ENCODE assay signal across 21 cellular contexts in genomic region chr3:64002248-64002647, GRCh38. TPM values are rescaled to one million over a fixed set of nuclear protein-coding genes. Genes with fewer than 3 reads are reported as not detected.
DNase-seq lines count a peak whose midpoint lies in the region; ATAC-seq lines count a peak whose summit lies in the region.
"Had no signal": no experiment of that assay in that cellular context is flagged by ENCODE, and none has a peak within 500 bp of the region (broad histone marks: within the 10 kb centered on the region; RNA-seq: fewer than 3 reads in every experiment).

No MANE protein-coding gene starts in this region.

- no peak overlapping the region for H3K4me3 Mint-ChIP-seq in activated CD4-positive, alpha-beta T cell treated with anti-CD3 and anti-CD28 coated beads for 36 hours
- no peak overlapping the region for H3K4me3 Mint-ChIP-seq in CD4-positive, alpha-beta memory T cell
- H3K4me3 Mint-ChIP-seq in activated T-helper 17 cell treated with anti-CD3 and anti-CD28 coated beads, Interleukin-2, amount 50 U/mL, for 72 hours: no peak overlapping the region
- H3K4me3 Mint-ChIP-seq in naive thymus-derived CD8-positive, alpha-beta T cell: no peak overlapping the region

- H3K9me3 ChIP-seq in CD4-positive, alpha-beta memory T cell (ENCODE audit: control insufficient read depth in 1 of 2, low read length in 2 of 2): no peaks in the 10 kb centered on the region
- H3K9me3 ChIP-seq: Peyer's patch had no signal

- H3K27me3 Mint-ChIP-seq in activated CD4-positive, alpha-beta T cell treated with anti-CD3 and anti-CD28 coated beads for 36 hours: no peaks in the 10 kb centered on the region
- no peaks in the 10 kb centered on the region for H3K27me3 Mint-ChIP-seq in CD4-positive, alpha-beta memory T cell
- H3K27me3 Mint-ChIP-seq in activated T-helper 17 cell treated with anti-CD3 and anti-CD28 coated beads, Interleukin-2, amount 50 U/mL, for 72 hours: no peaks in the 10 kb centered on the region
- no peaks in the 10 kb centered on the region for H3K27me3 Mint-ChIP-seq in naive thymus-derived CD8-positive, alpha-beta T cell

- H3K36me3 Mint-ChIP-seq in activated CD4-positive, alpha-beta T cell treated with anti-CD3 and anti-CD28 coated beads for 36 hours (ENCODE audit: low read depth): peaks cover 29% of the 10 kb centered on the region
- H3K36me3 Mint-ChIP-seq in CD4-positive, alpha-beta memory T cell: peaks cover 36 to 52% of the 10 kb centered on the region in 2 donors
- peaks cover 45% of the 10 kb centered on the region for H3K36me3 Mint-ChIP-seq in activated T-helper 17 cell treated with anti-CD3 and anti-CD28 coated beads, Interleukin-2, amount 50 U/mL, for 72 hours (ENCODE audit: low read depth)
- H3K36me3 Mint-ChIP-seq in naive thymus-derived CD8-positive, alpha-beta T cell: peaks cover 0 to 55% (median 9%) of the 10 kb centered on the region in 3 donors

- no peaks in the 10 kb centered on the region for H3K9me3 Mint-ChIP-seq in activated CD4-positive, alpha-beta T cell treated with anti-CD3 and anti-CD28 coated beads for 36 hours (ENCODE audit: low read depth)
- H3K9me3 Mint-ChIP-seq in CD4-positive, alpha-beta memory T cell: no peaks in the 10 kb centered on the region
- H3K9me3 Mint-ChIP-seq in activated T-helper 17 cell treated with anti-CD3 and anti-CD28 coated beads, Interleukin-2, amount 50 U/mL, for 72 hours: no peaks in the 10 kb centered on the region
- no peaks in the 10 kb centered on the region for H3K9me3 Mint-ChIP-seq in naive thymus-derived CD8-positive, alpha-beta T cell

- CTCF ChIA-PET in activated CD4-positive, alpha-beta T cell treated with anti-CD3 and anti-CD28 coated beads for 36 hours (lab: Charles Lee): interaction anchor here (3.5 kb wide), 1 partner anchor 9 kb away, joined by 25 read pairs; no protein-coding TSS in a partner anchor
- CTCF ChIA-PET in CD4-positive, alpha-beta memory T cell (lab: Charles Lee; ENCODE audit: partially characterized antibody): interaction anchor here (1.1 to 2.5 kb wide), 2 partner anchors 9 to 39 kb away, joined by 3 to 23 read pairs; no protein-coding TSS in a partner anchor

- peaks cover 12% of the 10 kb centered on the region for H3K4me1 Mint-ChIP-seq in activated CD4-positive, alpha-beta T cell treated with anti-CD3 and anti-CD28 coated beads for 36 hours
- H3K4me1 Mint-ChIP-seq in CD4-positive, alpha-beta memory T cell: peaks cover 13 to 36% (median 25%) of the 10 kb centered on the region in 4 donors
- no peaks in the 10 kb centered on the region for H3K4me1 Mint-ChIP-seq in activated T-helper 17 cell treated with anti-CD3 and anti-CD28 coated beads, Interleukin-2, amount 50 U/mL, for 72 hours
- peaks cover 8 to 30% (median 16%) of the 10 kb centered on the region in 4 donors for H3K4me1 Mint-ChIP-seq in naive thymus-derived CD8-positive, alpha-beta T cell

- DNase-seq in activated CD4-positive, alpha-beta T cell treated with anti-CD3 and anti-CD28 coated beads for 36 hours: no peak
- no peak for DNase-seq in activated CD4-positive, alpha-beta T cell treated with anti-CD3 and anti-CD28 coated beads, Interleukin-2, amount 50 U/mL, for 1 hour
- no peak for DNase-seq in CD4-positive, alpha-beta memory T cell
- DNase-seq in naive thymus-derived CD8-positive, alpha-beta T cell: no peak
- DNase-seq in SKM-1 (lab: John Stamatoyannopoulos, UW; ENCODE audit: unreplicated experiment): no peak
- no peak for DNase-seq in foreskin melanocyte
- no peak for DNase-seq in NCI-H2107 (lab: John Stamatoyannopoulos, UW)
- DNase-seq: AML-193; DMS153; GDM1; MM.1S; NCI-H1092 treated with DMSO at 0.1 percent for 48 hours; NCI-H146; NCI-H2029 treated with DMSO at 0.1 percent for 48 hours; NCI-H446 treated with DMSO at 0.1 percent for 48 hours; NK-92 treated with Interleukin-12 subunit alpha and Interleukin-12 subunit beta, amount 100 ng/mL, for 24 hours; Peyer's patch had no signal

- POLR2A ChIA-PET in activated CD4-positive, alpha-beta T cell treated with anti-CD3 and anti-CD28 coated beads for 36 hours (lab: Charles Lee): no interaction called here
- POLR2A ChIA-PET in CD4-positive, alpha-beta memory T cell (lab: Charles Lee; ENCODE audit: partially characterized antibody): interaction anchor here (1.6 to 2.1 kb wide), 2 partner anchors 21 to 23 kb away, joined by 4 to 7 read pairs; partner anchors contain the start of gene PSMD6
- POLR2A ChIA-PET in naive thymus-derived CD8-positive, alpha-beta T cell (lab: Charles Lee): no interaction called here

- intact Hi-C loops in activated CD4-positive, alpha-beta T cell treated with anti-CD3 and anti-CD28 coated beads for 36 hours (cut with DNase I, micrococcal nuclease): no loop called here
- intact Hi-C loops in CD4-positive, alpha-beta memory T cell (cut with micrococcal nuclease): no loop called here

- H3K36me3 ChIP-seq in CD4-positive, alpha-beta memory T cell (ENCODE audit: insufficient read depth, low read length): peaks cover 82% of the 10 kb centered on the region

- peaks cover 3% of the 10 kb centered on the region for H3K4me1 ChIP-seq in CD4-positive, alpha-beta memory T cell (ENCODE audit: insufficient read depth, low read length)
- H3K4me1 ChIP-seq: Peyer's patch had no signal

- no peak overlapping the region for H3K4me3 ChIP-seq in CD4-positive, alpha-beta memory T cell (ENCODE audit: low read length in 2 of 2)
- H3K4me3 ChIP-seq: Peyer's patch had no signal

- ATAC-seq in activated CD4-positive, alpha-beta T cell treated with anti-CD3 and anti-CD28 coated beads for 36 hours: no peak
- ATAC-seq in activated T-helper 17 cell treated with anti-CD3 and anti-CD28 coated beads, Interleukin-2, amount 50 U/mL, for 72 hours (replicated peaks): no peak
- ATAC-seq in naive thymus-derived CD8-positive, alpha-beta T cell: no peak
- ATAC-seq: HCT116 had no signal

- H3K27ac Mint-ChIP-seq in activated CD4-positive, alpha-beta T cell treated with anti-CD3 and anti-CD28 coated beads for 36 hours: peak overlapping the region; percentile 68
- peak overlapping the region in 6 of 7 donors; percentile 31 to 76 (median 54) for H3K27ac Mint-ChIP-seq in CD4-positive, alpha-beta memory T cell
- H3K27ac Mint-ChIP-seq in activated T-helper 17 cell treated with anti-CD3 and anti-CD28 coated beads, Interleukin-2, amount 50 U/mL, for 72 hours: peak overlapping the region; percentile 66
- peak overlapping the region in 8 of 10 donors; percentile 20 to 83 (median 58) for H3K27ac Mint-ChIP-seq in naive thymus-derived CD8-positive, alpha-beta T cell

- no peak overlapping the region for H3K27ac ChIP-seq in CD4-positive, alpha-beta memory T cell (ENCODE audit: low read depth, low read length)
- H3K27ac ChIP-seq: 22Rv1, C4-2B, Peyer's patch had no signal

- no peaks in the 10 kb centered on the region for H3K27me3 ChIP-seq in CD4-positive, alpha-beta memory T cell (ENCODE audit: insufficient read depth, low read length)
- H3K27me3 ChIP-seq: Peyer's patch had no signal

RNA-seq across cellular contexts. Expression of gene PSMD6, which starts 21.0 kb away (rescaled TPM):
- 100 to 1,000 TPM; 109 to 117 TPM for total RNA-seq in activated CD4-positive, alpha-beta T cell treated with anti-CD3 and anti-CD28 coated beads for 36 hours
- total RNA-seq in CD4-positive, alpha-beta memory T cell: 10 to 100 TPM; 65.7 to 68.1 TPM
- 100 to 1,000 TPM; 127 to 152 TPM for polyA plus RNA-seq in CD4-positive, alpha-beta memory T cell
- 100 to 1,000 TPM in 1 of 2 donors, 10 to 100 TPM in 1; 79.4 to 113 TPM for total RNA-seq in activated T-helper 17 cell treated with anti-CD3 and anti-CD28 coated beads, Interleukin-2, amount 50 U/mL, for 72 hours
- total RNA-seq in naive thymus-derived CD8-positive, alpha-beta T cell: 10 to 100 TPM; 76.8 to 82.9 TPM
- polyA plus RNA-seq in naive thymus-derived CD8-positive, alpha-beta T cell: 100 to 1,000 TPM; 107 to 114 (median 110) TPM
